10 cellular contexts compared by ENCODE assay signal in the genomic region with DNA sequence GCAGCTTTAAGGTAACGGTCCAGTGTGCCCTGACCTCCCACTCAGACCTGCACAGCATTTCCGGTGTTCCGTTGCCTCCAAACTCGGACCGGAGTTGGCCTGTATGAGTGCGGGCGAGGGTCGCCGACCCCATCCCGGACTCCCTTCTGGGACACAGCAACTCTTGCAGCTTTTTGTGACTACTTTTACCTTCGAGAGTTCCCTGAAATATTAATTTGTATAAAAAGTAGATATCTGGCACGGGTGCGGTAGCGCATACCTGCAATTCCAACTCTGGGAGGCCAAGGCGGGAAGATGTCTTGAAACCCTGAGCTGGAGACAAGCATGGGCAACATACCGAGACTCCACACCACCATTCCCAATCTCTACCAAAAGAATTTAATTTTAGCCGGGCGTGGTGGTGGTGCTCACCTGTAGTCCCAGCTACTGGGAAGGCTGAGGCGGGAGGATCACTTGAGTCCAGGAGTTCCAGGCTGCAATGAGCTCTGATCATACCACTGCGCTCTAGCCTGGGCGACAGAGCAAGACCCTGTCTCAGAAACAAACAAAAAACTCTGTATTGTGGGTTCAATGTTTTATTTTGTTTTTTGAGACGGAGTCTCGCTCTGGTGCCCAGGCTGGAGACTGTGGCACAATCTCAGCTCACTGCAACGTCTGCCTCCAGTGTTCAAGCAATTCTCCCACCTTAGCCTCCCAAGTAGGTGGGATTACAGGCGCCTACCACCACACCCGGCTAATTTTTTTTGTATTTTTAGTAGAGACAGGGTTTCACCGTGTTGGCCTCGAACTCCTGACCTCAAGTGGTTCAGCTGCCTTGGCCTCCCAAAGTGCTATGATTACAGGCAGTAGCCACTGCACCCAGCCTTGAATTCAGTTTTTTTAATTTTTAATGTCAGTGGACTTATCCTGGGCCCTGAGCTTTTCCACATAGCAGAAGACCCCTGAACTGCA. TPM values are rescaled to one million over a fixed set of nuclear protein-coding genes. Genes with fewer than 3 reads are reported as not detected.
A peak's percentile ranks its signal among the peaks of the same experiment; 100 is the strongest.
DNase-seq lines count a peak whose midpoint lies in the region; ATAC-seq and TF ChIP-seq lines count a peak whose summit lies in the region.
"Had no signal": no experiment of that assay in that cellular context is flagged by ENCODE, and none has a peak within 500 bp of the region (broad histone marks: within the 10 kb centered on the region; RNA-seq: fewer than 3 reads in every experiment).

No MANE protein-coding gene starts in this region.

- peak overlapping the region; percentile 82 for H3K27ac ChIP-seq in skeletal muscle tissue (ENCODE audit: low read depth, low read length)
- H3K27ac ChIP-seq: cardiac muscle cell had no signal

- H3K36me3 ChIP-seq in skeletal muscle tissue (ENCODE audit: control insufficient read depth in 3 of 3, insufficient read depth in 3 of 3, low read length in 3 of 3) = peaks cover 15 to 23% (median 15%) of the 10 kb centered on the region in 3 donors

- H3K9me3 Mint-ChIP-seq in activated B cell treated with CpG ODN at 0.5 μM for 24 hours = no peaks in the 10 kb centered on the region
- no peaks in the 10 kb centered on the region for H3K9me3 Mint-ChIP-seq in immature natural killer cell

- H3K9ac ChIP-seq in skeletal muscle tissue (ENCODE audit: low read depth in 1 of 3, low read length in 3 of 3) = no peak overlapping the region

- CTCF ChIA-PET in activated B cell treated with CpG ODN at 0.5 μM for 24 hours (lab: Charles Lee) = interaction anchor here (1.0 kb wide), 1 partner anchor 9 kb away, joined by 5 read pairs; a partner anchor contains a TSS

- H3K27me3 ChIP-seq in skeletal muscle tissue (ENCODE audit: control insufficient read depth in 3 of 3, insufficient read depth in 3 of 3, low read length in 3 of 3) = no peaks in the 10 kb centered on the region
- H3K27me3 ChIP-seq: cardiac muscle cell had no signal

- peak overlapping the region; percentile 91 for H3K4me3 Mint-ChIP-seq in activated B cell treated with CpG ODN at 0.5 μM for 24 hours
- H3K4me3 Mint-ChIP-seq in immature natural killer cell = peak overlapping the region; percentile 9 to 98 (median 30)

- H3K27me3 Mint-ChIP-seq in activated B cell treated with CpG ODN at 0.5 μM for 24 hours (no peaks in the 10 kb centered on the region), immature natural killer cell (ENCODE audit: low read depth in 3 of 3) (peaks cover 6 to 10% (median 7%) of the 10 kb centered on the region in 3 donors)

- H3K4me1 Mint-ChIP-seq in activated B cell treated with CpG ODN at 0.5 μM for 24 hours (peaks cover 37% of the 10 kb centered on the region), immature natural killer cell (peaks cover 27 to 29% of the 10 kb centered on the region in 2 donors)

- no peaks in the 10 kb centered on the region for H3K9me3 ChIP-seq in skeletal muscle tissue (ENCODE audit: control insufficient read depth in 3 of 3, low read length in 3 of 3)

- no peak for TF ChIP-seq CTCF in HFF-Myc (IDR thresholded peaks at IDR 0.05; ENCODE audit: low read depth, low read length, missing control alignments)
- no peak for TF ChIP-seq CTCF in activated B cell treated with CpG ODN at 0.5 μM for 24 hours (IDR thresholded peaks at IDR 0.05)

- POLR2A ChIA-PET in activated B cell treated with CpG ODN at 0.5 μM for 24 hours (lab: Charles Lee) = interaction anchor here (0.5 to 3.8 kb wide), 28 partner anchors 8 to 355 kb away, joined by 3 to 48 read pairs (median 4); a partner anchor contains a TSS

- no peak for DNase-seq in HFF-Myc (ENCODE audit: extremely low read depth, low read depth)
- no peak for DNase-seq in activated B cell treated with CpG ODN at 0.5 μM for 24 hours
- DNase-seq in immature natural killer cell = no peak
- DNase-seq in hippocampal formation (lab: John Stamatoyannopoulos, UW) = no peak
- DNase-seq in NCI-H1092 treated with DMSO at 0.1 percent for 48 hours (lab: John Stamatoyannopoulos, UW) = no peak
- no peak for DNase-seq in cerebellar nuclear complex (lab: John Stamatoyannopoulos, UW)
- DNase-seq in stimulated activated CD4-positive, alpha-beta T cell treated with anti-CD3 and anti-CD28 coated beads, Interleukin-4, amount 100 ng/mL, for 24 hours = no peak

- peaks cover 32% of the 10 kb centered on the region for H3K36me3 Mint-ChIP-seq in activated B cell treated with CpG ODN at 0.5 μM for 24 hours (ENCODE audit: low read depth)
- peaks cover 0 to 10% (median 1%) of the 10 kb centered on the region in 3 donors for H3K36me3 Mint-ChIP-seq in immature natural killer cell

- peaks cover 23 to 32% (median 25%) of the 10 kb centered on the region in 3 donors for H3K4me1 ChIP-seq in skeletal muscle tissue (ENCODE audit: control insufficient read depth in 3 of 3, insufficient read depth in 3 of 3, low read length in 3 of 3)

- H3K27ac Mint-ChIP-seq in activated B cell treated with CpG ODN at 0.5 μM for 24 hours (no peak overlapping the region), immature natural killer cell (peak overlapping the region in 4 of 6 donors; percentile 28 to 97 (median 77))

- intact Hi-C loops in activated B cell treated with CpG ODN at 0.5 μM for 24 hours (cut with micrococcal nuclease) = loop anchor here (2.0 to 10.0 kb wide), 2 partner anchors 41 to 817 kb away; a partner anchor contains a TSS

- peak overlapping the region; percentile 78; the same call in 1 of the 2 replicates for H3K4me3 ChIP-seq in HFF-Myc (replicated peaks; ENCODE audit: low read depth, low read length)
- H3K4me3 ChIP-seq in skeletal muscle tissue (ENCODE audit: low read length in 3 of 3) = no peak overlapping the region
- H3K4me3 ChIP-seq: cardiac muscle cell had no signal

- ATAC-seq in activated B cell treated with CpG ODN at 0.5 μM for 24 hours (ENCODE audit: low read depth) = no peak

RNA-seq across cellular contexts. Expression of a gene that starts 1.1 kb away (rescaled TPM):
- total RNA-seq in activated B cell treated with CpG ODN at 0.5 μM for 24 hours (41.2 and 45.0 TPM in 2 replicates), skeletal muscle tissue (5.2 TPM)
- polyA plus RNA-seq in immature natural killer cell = 10 to 100 TPM; 25.7 to 42.2 (median 41.8) TPM

RNA-seq across cellular contexts. Expression of a gene that starts 7.8 kb away (rescaled TPM):
- total RNA-seq in activated B cell treated with CpG ODN at 0.5 μM for 24 hours (61.0 and 65.5 TPM in 2 replicates), skeletal muscle tissue (30.8 TPM)
- 10 to 100 TPM in 1 of 3 donors, 1 to 10 TPM in 2; 3.0 to 12.1 (median 8.3) TPM for polyA plus RNA-seq in immature natural killer cell

RNA-seq across cellular contexts. Expression of a gene that starts 8.9 kb away (rescaled TPM):
- total RNA-seq in activated B cell treated with CpG ODN at 0.5 μM for 24 hours (10.8 and 15.2 TPM in 2 replicates), skeletal muscle tissue (3.1 TPM)
- polyA plus RNA-seq in immature natural killer cell = 1 to 10 TPM; 4.1 to 5.9 (median 5.7) TPM

RNA-seq across cellular contexts. Expression of a gene that starts 26.6 kb away (rescaled TPM):
- 2.3 and 2.7 TPM in 2 replicates for total RNA-seq in activated B cell treated with CpG ODN at 0.5 μM for 24 hours
- polyA plus RNA-seq in immature natural killer cell = 1 to 10 TPM in 1 of 3 donors, under 1 TPM in 1, not detected in 1; 0.43 to 2.2 TPM
- not detected for total RNA-seq in skeletal muscle tissue
- total RNA-seq: kidney epithelial cell had no signal

RNA-seq across cellular contexts. Expression of a gene that starts 41.6 kb away (rescaled TPM):
- 60.2 and 68.7 TPM in 2 replicates for total RNA-seq in activated B cell treated with CpG ODN at 0.5 μM for 24 hours
- 10 to 100 TPM; 32.4 to 42.2 (median 35.3) TPM for polyA plus RNA-seq in immature natural killer cell
- 13.6 TPM for total RNA-seq in skeletal muscle tissue
